Comparison of ENCODE assay signal across 1 cellular context in genomic region chr11:95608093-95608492, GRCh38.
TF ChIP-seq lines count a peak whose summit lies in the region.

No MANE protein-coding gene starts in this region.

TF ChIP-seq in H1, 55 proteins besides CTCF, POLR2A, EP300 and RAD21:
- TF ChIP-seq USF2 (IDR thresholded peaks at IDR 0.05; ENCODE audit: low read length) (no peak), HDAC6 (IDR thresholded peaks at IDR 0.05; ENCODE audit: low read depth, low read length) (no peak), SP4 (IDR thresholded peaks at IDR 0.05; ENCODE audit: low read length) (no peak), SIRT6 (IDR thresholded peaks at IDR 0.05; ENCODE audit: low read length) (no peak), PHF8 (conservative IDR thresholded peaks at IDR 0.05; ENCODE audit: low read depth, low read length) (no peak), RBBP5 (IDR thresholded peaks at IDR 0.05; ENCODE audit: borderline replicate concordance, low read depth, low read length) (no peak), ASH2L (IDR thresholded peaks at IDR 0.05; ENCODE audit: low read length) (no peak), FOSL1 (IDR thresholded peaks at IDR 0.05; ENCODE audit: insufficient read depth, low read depth, low read length) (no peak), POLR2AphosphoS5 (IDR thresholded peaks at IDR 0.05; ENCODE audit: low read depth, low read length) (no peak), E2F6 (IDR thresholded peaks at IDR 0.05) (no peak), RXRA (IDR thresholded peaks at IDR 0.05; ENCODE audit: insufficient read depth, low read depth, low read length) (no peak)
